Comparison of ENCODE assay signal across 19 cellular contexts in genomic region chr2:182283512-182283911, GRCh38.
"Had no signal": no experiment of that assay in that cellular context is flagged by ENCODE, and none has a peak within 500 bp of the region (broad histone marks: within the 10 kb centered on the region; RNA-seq: fewer than 3 reads in every experiment).

No MANE protein-coding gene starts in this region.

- H3K27me3 ChIP-seq: adrenal gland, heart left ventricle, neutrophil, transverse colon had no signal

- H3K27ac Mint-ChIP-seq: activated CD4-positive, alpha-beta memory T cell treated with anti-CD3 and anti-CD28 coated beads, Interleukin-2, amount 10 ng/mL, durations not matched to agents 7 days and 5 days; activated naive CD4-positive, alpha-beta T cell treated with anti-CD3 and anti-CD28 coated beads, Interleukin-2, amount 50 U/mL, for 24 hours; activated T-cell treated with anti-CD3 and anti-CD28 coated beads, Interleukin-2, amount 50 U/mL, for 24 hours; naive thymus-derived CD4-positive, alpha-beta T cell; stimulated activated memory B cell treated with anti-CD40 and anti-IgM and Interleukin-4, amounts not matched to agents 10 μg/mL and 1 μg/mL and 100 μg/mL, for 72 hours; T-helper 17 cell had no signal

- H3K4me3 Mint-ChIP-seq: activated CD4-positive, alpha-beta memory T cell treated with anti-CD3 and anti-CD28 coated beads, Interleukin-2, amount 10 ng/mL, durations not matched to agents 7 days and 5 days; activated naive CD4-positive, alpha-beta T cell treated with anti-CD3 and anti-CD28 coated beads, Interleukin-2, amount 50 U/mL, for 24 hours; activated T-cell treated with anti-CD3 and anti-CD28 coated beads, Interleukin-2, amount 50 U/mL, for 24 hours; central memory CD8-positive, alpha-beta T cell; naive thymus-derived CD4-positive, alpha-beta T cell; stimulated activated memory B cell treated with anti-CD40 and anti-IgM and Interleukin-4, amounts not matched to agents 10 μg/mL and 1 μg/mL and 100 μg/mL, for 72 hours; T-helper 17 cell had no signal

- H3K9me3 Mint-ChIP-seq: activated CD4-positive, alpha-beta memory T cell treated with anti-CD3 and anti-CD28 coated beads, Interleukin-2, amount 10 ng/mL, durations not matched to agents 7 days and 5 days; activated naive CD4-positive, alpha-beta T cell treated with anti-CD3 and anti-CD28 coated beads, Interleukin-2, amount 50 U/mL, for 24 hours; activated T-cell treated with anti-CD3 and anti-CD28 coated beads, Interleukin-2, amount 50 U/mL, for 24 hours had no signal

- H3K79me2 ChIP-seq: parathyroid adenoma had no signal

- H2AFZ ChIP-seq: parathyroid adenoma had no signal

- H3K27me3 Mint-ChIP-seq: activated CD4-positive, alpha-beta memory T cell treated with anti-CD3 and anti-CD28 coated beads, Interleukin-2, amount 10 ng/mL, durations not matched to agents 7 days and 5 days; activated naive CD4-positive, alpha-beta T cell treated with anti-CD3 and anti-CD28 coated beads, Interleukin-2, amount 50 U/mL, for 24 hours; activated T-cell treated with anti-CD3 and anti-CD28 coated beads, Interleukin-2, amount 50 U/mL, for 24 hours; central memory CD8-positive, alpha-beta T cell; stimulated activated memory B cell treated with anti-CD40 and anti-IgM and Interleukin-4, amounts not matched to agents 10 μg/mL and 1 μg/mL and 100 μg/mL, for 72 hours; T-helper 17 cell had no signal

- H3K9me3 ChIP-seq: adrenal gland, neutrophil, transverse colon had no signal

- H3K4me1 ChIP-seq: adrenal gland, parathyroid adenoma, transverse colon had no signal

- H3K4me1 Mint-ChIP-seq: activated CD4-positive, alpha-beta memory T cell treated with anti-CD3 and anti-CD28 coated beads, Interleukin-2, amount 10 ng/mL, durations not matched to agents 7 days and 5 days; activated naive CD4-positive, alpha-beta T cell treated with anti-CD3 and anti-CD28 coated beads, Interleukin-2, amount 50 U/mL, for 24 hours; central memory CD8-positive, alpha-beta T cell; naive thymus-derived CD4-positive, alpha-beta T cell; stimulated activated memory B cell treated with anti-CD40 and anti-IgM and Interleukin-4, amounts not matched to agents 10 μg/mL and 1 μg/mL and 100 μg/mL, for 72 hours; T-helper 17 cell had no signal

- H3K27ac ChIP-seq: adrenal gland, coronary artery, heart left ventricle, neutrophil, parathyroid adenoma, transverse colon had no signal

- H3K36me3 Mint-ChIP-seq: activated naive CD4-positive, alpha-beta T cell treated with anti-CD3 and anti-CD28 coated beads, Interleukin-2, amount 50 U/mL, for 24 hours; naive thymus-derived CD4-positive, alpha-beta T cell; stimulated activated memory B cell treated with anti-CD40 and anti-IgM and Interleukin-4, amounts not matched to agents 10 μg/mL and 1 μg/mL and 100 μg/mL, for 72 hours had no signal

- H3K9ac ChIP-seq: parathyroid adenoma had no signal

- DNase-seq: activated CD4-positive, alpha-beta memory T cell treated with anti-CD3 and anti-CD28 coated beads, Interleukin-2, amount 10 ng/mL, durations not matched to agents 7 days and 5 days; activated CD4-positive, alpha-beta T cell treated with anti-CD3 and anti-CD28 coated beads for 4 hours; activated effector memory CD4-positive, alpha-beta T cell treated with Interleukin-2 at 50 U/mL for 16 hours; activated T-cell treated with anti-CD3 and anti-CD28 coated beads, Interleukin-2, amount 50 U/mL, for 24 hours; adrenal gland; effector CD4-positive, alpha-beta T cell; heart left ventricle; naive thymus-derived CD4-positive, alpha-beta T cell; retina; stimulated activated CD4-positive, alpha-beta T cell treated with anti-CD3 and anti-CD28 coated beads, Interleukin-2, amount 100 ng/mL, for 48 hours; T-helper 17 cell; transverse colon had no signal

- ATAC-seq: heart left ventricle; left lobe of liver; naive thymus-derived CD4-positive, alpha-beta T cell; stimulated activated memory B cell treated with anti-CD40 and anti-IgM and Interleukin-4, amounts not matched to agents 10 μg/mL and 1 μg/mL and 100 μg/mL, for 72 hours; T-helper 17 cell had no signal

- H3K36me3 ChIP-seq: adrenal gland, heart left ventricle, neutrophil, transverse colon had no signal

- H3K4me3 ChIP-seq: adrenal gland, coronary artery, heart left ventricle, transverse colon had no signal
